ENCODE assay signal across 2 cellular contexts in genomic region chr4:134879019-134879418, GRCh38.
TF ChIP-seq lines count a peak whose summit lies in the region.

No MANE protein-coding gene starts in this region.

TF ChIP-seq in HepG2, 621 proteins besides CTCF, POLR2A, EP300 and RAD21:
- no peak for TF ChIP-seq BCLAF1 (IDR thresholded peaks at IDR 0.05)
- TF ChIP-seq MAFK (conservative IDR thresholded peaks at IDR 0.05 in 1 of 2, IDR thresholded peaks at IDR 0.05 in 1 of 2; ENCODE audit: low read length in 2 of 2) = peak in 1 of 2 experiments; percentile 72; a peak in 2 of 4 replicates
- TF ChIP-seq MAFF (IDR thresholded peaks at IDR 0.05; ENCODE audit: low read depth, low read length) = peak; percentile 18; the same call in 1 of the 2 replicates

TF ChIP-seq in K562, 482 proteins besides CTCF, POLR2A, EP300 and RAD21 (continued from another document):
- TF ChIP-seq FOXP4 (CRISPR knock-in tag; IDR thresholded peaks at IDR 0.05; ENCODE audit: borderline replicate concordance) (no peak), TAL1 (IDR thresholded peaks at IDR 0.05) (no peak), ZNF274 (IDR thresholded peaks at IDR 0.05; ENCODE audit: borderline replicate concordance, low read depth, low read length) (no peak)
TF ChIP-seq in K562: peak in this region for 1.
